Comparison of ENCODE assay signal across 14 cellular contexts in genomic region chr6:118876201-118876600, GRCh38. TPM values are rescaled to one million over a fixed set of nuclear protein-coding genes. Genes with fewer than 3 reads are reported as not detected.
DNase-seq lines count a peak whose midpoint lies in the region; ATAC-seq and TF ChIP-seq lines count a peak whose summit lies in the region.
"Had no signal": no experiment of that assay in that cellular context is flagged by ENCODE, and none has a peak within 500 bp of the region (broad histone marks: within the 10 kb centered on the region; RNA-seq: fewer than 3 reads in every experiment).

No MANE protein-coding gene starts in this region.

- H3K9me3 ChIP-seq in adipocyte (ENCODE audit: control insufficient read depth, low read length), result no peaks in the 10 kb centered on the region
- H3K9me3 ChIP-seq: breast epithelium, thyroid gland had no signal

- H3K27me3 ChIP-seq in adipocyte (replicated peaks; ENCODE audit: control insufficient read depth, insufficient read depth, low read length) (no peaks in the 10 kb centered on the region), foreskin keratinocyte (no peaks in the 10 kb centered on the region)
- H3K27me3 ChIP-seq: breast epithelium, thyroid gland had no signal

- no peak overlapping the region for H3K27ac ChIP-seq in foreskin keratinocyte
- H3K27ac ChIP-seq: breast epithelium, thyroid gland had no signal

- ATAC-seq in foreskin keratinocyte (peak; percentile 46), left colon (no peak), HG03571 (IDR thresholded peaks at IDR 0.05; ENCODE audit: unreplicated experiment) (no peak), HG03045 (IDR thresholded peaks at IDR 0.05; ENCODE audit: unreplicated experiment) (no peak), HG03280 (IDR thresholded peaks at IDR 0.05; ENCODE audit: unreplicated experiment) (no peak)
- ATAC-seq: left ventricle myocardium superior had no signal

- H3K4me3 ChIP-seq in adipocyte (ENCODE audit: low read length), result no peak overlapping the region
- H3K4me3 ChIP-seq: breast epithelium, thyroid gland had no signal

- TF ChIP-seq CTCF in foreskin keratinocyte (conservative IDR thresholded peaks at IDR 0.05), result no peak

- no peaks in the 10 kb centered on the region for H3K36me3 ChIP-seq in adipocyte (ENCODE audit: control insufficient read depth, insufficient read depth, low read length, severe bottlenecking)
- H3K36me3 ChIP-seq: breast epithelium, thyroid gland had no signal

- peaks cover 3% of the 10 kb centered on the region for H3K4me1 ChIP-seq in adipocyte (ENCODE audit: control insufficient read depth, insufficient read depth, low read length)
- no peaks in the 10 kb centered on the region for H3K4me1 ChIP-seq in foreskin keratinocyte
- H3K4me1 ChIP-seq: breast epithelium had no signal

- intact Hi-C loops in left colon (cut with DNase I, micrococcal nuclease), result no loop called here

- no peak overlapping the region for H3K9ac ChIP-seq in adipocyte (ENCODE audit: low read length)

- peak; percentile 44 for DNase-seq in DMS153 (lab: John Stamatoyannopoulos, UW)
- DNase-seq in HS-5 (ENCODE audit: low read depth), result peak; percentile 28
- peak; percentile 42 for DNase-seq in adipocyte (ENCODE audit: low read depth)
- DNase-seq in foreskin keratinocyte, result no peak
- no peak for DNase-seq in left colon
- DNase-seq: CD4-positive, alpha-beta T cell; DMS79 treated with DMSO at 0.1 percent for 48 hours; left ventricle myocardium superior; stimulated activated CD4-positive, alpha-beta T cell treated with anti-CD3 and anti-CD28 coated beads, Interleukin-15, amount 100 ng/mL, for 24 hours; thyroid gland had no signal

RNA-seq across cellular contexts. Expression of gene ASF1A, which starts 17.8 kb away (rescaled TPM):
- total RNA-seq in foreskin keratinocyte (18.3 and 20.8 TPM in 2 replicates), left colon (10 to 100 TPM; 14.4 to 17.1 TPM)
- polyA plus RNA-seq in foreskin keratinocyte, result 13.0 and 14.7 TPM in 2 replicates

RNA-seq across cellular contexts. Expression of gene MCM9, which starts 58.8 kb away (rescaled TPM):
- total RNA-seq in foreskin keratinocyte (8.8 and 9.9 TPM in 2 replicates), left colon (10 to 100 TPM; 16.2 to 19.0 TPM)
- 1.7 and 2.0 TPM in 2 replicates for polyA plus RNA-seq in foreskin keratinocyte

Comparison
In these comparisons a context has a peak if more than half of its experiments do, and no peak if none do; other contexts are left out.
1. DNase-seq: peak in DMS153 (single experiment), HS-5 (single experiment) and adipocyte (single experiment); none in foreskin keratinocyte (0 of 2) and left colon (0 of 2).